Comparison of ENCODE assay signal across 14 cellular contexts in the genomic region with DNA sequence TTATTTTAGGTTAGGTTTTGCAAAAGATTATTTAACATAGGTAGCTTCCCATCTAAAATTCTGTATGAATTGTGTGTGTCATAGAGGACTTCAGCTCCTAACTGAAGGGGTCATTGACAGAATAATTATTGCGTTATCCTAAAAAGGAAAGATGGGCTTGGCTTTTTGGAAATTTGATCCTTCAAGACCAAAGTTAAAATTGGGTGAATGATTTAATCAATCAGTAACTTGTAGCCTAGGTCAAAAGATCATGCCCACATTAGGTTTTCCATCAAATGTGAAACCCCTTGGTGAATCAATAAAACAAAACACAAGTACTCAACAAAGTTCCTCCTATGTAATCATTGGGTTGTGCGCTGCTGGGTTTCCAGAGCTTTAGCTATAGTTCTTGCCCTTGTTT. TPM values are rescaled to one million over a fixed set of nuclear protein-coding genes. Genes with fewer than 3 reads are reported as not detected.
DNase-seq lines count a peak whose midpoint lies in the region; ATAC-seq and TF ChIP-seq lines count a peak whose summit lies in the region.
"Had no signal": no experiment of that assay in that cellular context is flagged by ENCODE, and none has a peak within 500 bp of the region (broad histone marks: within the 10 kb centered on the region; RNA-seq: fewer than 3 reads in every experiment).

No MANE protein-coding gene starts in this region.

- TF ChIP-seq CTCF in thyroid gland (IDR thresholded peaks at IDR 0.05), result no peak

- H3K14ac ChIP-seq in mesenchymal stem cell (ENCODE audit: low read length in 2 of 2) (no peak overlapping the region), neuronal stem cell (ENCODE audit: low read length) (no peak overlapping the region)

- H3K27ac ChIP-seq in mesenchymal stem cell (ENCODE audit: low read length, poor library complexity, severe bottlenecking), result no peak overlapping the region
- no peak overlapping the region for H3K27ac ChIP-seq in thyroid gland
- no peak overlapping the region for H3K27ac ChIP-seq in neuronal stem cell (replicated peaks; ENCODE audit: low read length)
- H3K27ac ChIP-seq: 22Rv1, BLaER1 had no signal

- H2AK5ac ChIP-seq in mesenchymal stem cell (ENCODE audit: low read length, severe bottlenecking), result no peak overlapping the region
- no peak overlapping the region for H2AK5ac ChIP-seq in neuronal stem cell (ENCODE audit: low read depth, low read length)

- H3K79me1 ChIP-seq in mesenchymal stem cell (replicated peaks; ENCODE audit: low read length, poor library complexity, severe bottlenecking) (no peaks in the 10 kb centered on the region), neuronal stem cell (ENCODE audit: low read depth, low read length) (no peaks in the 10 kb centered on the region)

- H3K23ac ChIP-seq in mesenchymal stem cell (ENCODE audit: low read length in 2 of 2) (no peak overlapping the region), neuronal stem cell (ENCODE audit: low read depth, low read length, poor library complexity) (no peak overlapping the region)

- H2BK12ac ChIP-seq in mesenchymal stem cell (ENCODE audit: low read length in 2 of 2), result no peak overlapping the region
- no peak overlapping the region for H2BK12ac ChIP-seq in neuronal stem cell (ENCODE audit: low read length)

- 64% methylated on average over 2 of the region's 2 CpGs for WGBS in mesenchymal stem cell
- WGBS in thyroid gland, 2 donors, result 71 to 76% methylated on average over 2 of the region's 2 CpGs
- WGBS in neuronal stem cell (ENCODE audit: extremely low coverage in 2 of 2, insufficient read length in 2 of 2, insufficient replicate concordance in 1 of 2), 2 donors, result no CpG with 5 or more reads among the region's 2 CpGs

- ATAC-seq in left lobe of liver, result peak; percentile 18

- no peak for TF ChIP-seq POLR2A in thyroid gland (IDR thresholded peaks at IDR 0.05)

- DNase-seq in DMS79 (lab: John Stamatoyannopoulos, UW) (peak; percentile 36), DMS79 treated with DMSO at 0.1 percent for 48 hours (lab: John Stamatoyannopoulos, UW) (no peak), NCI-H345 treated with DMSO at 0.1 percent for 48 hours (lab: John Stamatoyannopoulos, UW; ENCODE audit: unreplicated experiment) (peak; percentile 5), NCI-H345 (lab: John Stamatoyannopoulos, UW) (no peak), left lobe of liver (ENCODE audit: low spot score) (no peak), mesenchymal stem cell (peak; percentile 11), thyroid gland (no peak), neuronal stem cell (ENCODE audit: low spot score) (no peak)
- DNase-seq: Calu3; CD4-positive, alpha-beta memory T cell; GDM1; H9 had no signal

- H3K18ac ChIP-seq in mesenchymal stem cell (ENCODE audit: low read depth in 1 of 2, low read length in 2 of 2), result no peak overlapping the region
- H3K18ac ChIP-seq in neuronal stem cell (ENCODE audit: low read length), result no peak overlapping the region

- H3K4me1 ChIP-seq in mesenchymal stem cell (ENCODE audit: control insufficient read depth, insufficient read depth, low read depth, low read length), result no peaks in the 10 kb centered on the region
- H3K4me1 ChIP-seq in thyroid gland, result no peaks in the 10 kb centered on the region
- H3K4me1 ChIP-seq in neuronal stem cell (ENCODE audit: control insufficient read depth in 2 of 2, insufficient read depth in 1 of 2, low read depth in 1 of 2, low read length in 2 of 2), result peaks cover 0 to 5% of the 10 kb centered on the region in 2 donors
- H3K4me1 ChIP-seq: BLaER1 had no signal

- H3K4me2 ChIP-seq in mesenchymal stem cell (ENCODE audit: low read length, poor library complexity, severe bottlenecking) (no peak overlapping the region), neuronal stem cell (ENCODE audit: insufficient read depth, low read length, poor library complexity, severe bottlenecking) (no peak overlapping the region)
- H3K4me2 ChIP-seq: BLaER1 had no signal

- H3K9me3 ChIP-seq in mesenchymal stem cell (ENCODE audit: control insufficient read depth, low read length) (no peaks in the 10 kb centered on the region), thyroid gland (no peaks in the 10 kb centered on the region), neuronal stem cell (replicated peaks in 1 of 2; ENCODE audit: control insufficient read depth in 2 of 2, insufficient read depth in 1 of 2, low read depth in 1 of 2, low read length in 2 of 2) (peaks cover 0 to 2% of the 10 kb centered on the region in 2 donors)
- H3K9me3 ChIP-seq: BLaER1 had no signal

- H2AFZ ChIP-seq in mesenchymal stem cell (ENCODE audit: low read depth, low read length), result no peak overlapping the region
- H2AFZ ChIP-seq in neuronal stem cell (ENCODE audit: low read length), result no peak overlapping the region

- H2BK5ac ChIP-seq in mesenchymal stem cell (ENCODE audit: low read depth, low read length, poor library complexity, severe bottlenecking), result no peak overlapping the region
- no peak overlapping the region for H2BK5ac ChIP-seq in neuronal stem cell (ENCODE audit: low read length)

- no peak overlapping the region for H3K4ac ChIP-seq in mesenchymal stem cell (ENCODE audit: low read depth in 1 of 2, low read length in 2 of 2)
- no peak overlapping the region for H3K4ac ChIP-seq in neuronal stem cell (ENCODE audit: low read length)

- no peak overlapping the region for H2BK120ac ChIP-seq in mesenchymal stem cell (ENCODE audit: low read depth, low read length)
- no peak overlapping the region for H2BK120ac ChIP-seq in neuronal stem cell (ENCODE audit: low read depth, low read length)

- no peak overlapping the region for H3K9ac ChIP-seq in mesenchymal stem cell (ENCODE audit: low read length)
- no peak overlapping the region for H3K9ac ChIP-seq in neuronal stem cell (ENCODE audit: low read depth, low read length, poor library complexity)
- H3K9ac ChIP-seq: BLaER1 had no signal

- H4K8ac ChIP-seq in mesenchymal stem cell (ENCODE audit: low read length) (no peak overlapping the region), neuronal stem cell (ENCODE audit: low read depth, low read length) (no peak overlapping the region)

- intact Hi-C loops in thyroid gland (cut with DNase I), result no loop called here

- H4K91ac ChIP-seq in mesenchymal stem cell (ENCODE audit: low read length), result no peak overlapping the region
- H4K91ac ChIP-seq in neuronal stem cell (ENCODE audit: low read depth, low read length, poor library complexity), result no peak overlapping the region

- H2BK15ac ChIP-seq in mesenchymal stem cell (ENCODE audit: low read depth, poor library complexity, severe bottlenecking) (no peak overlapping the region), neuronal stem cell (ENCODE audit: low read length) (no peak overlapping the region)

- H3K4me3 ChIP-seq in mesenchymal stem cell (ENCODE audit: insufficient read depth in 1 of 2, low read depth in 1 of 2, low read length in 2 of 2), result no peak overlapping the region
- no peak overlapping the region for H3K4me3 ChIP-seq in thyroid gland (replicated peaks in 1 of 3)
- H3K4me3 ChIP-seq in neuronal stem cell (ENCODE audit: low read length in 2 of 2), result no peak overlapping the region
- H3K4me3 ChIP-seq: BLaER1 had no signal

- no peaks in the 10 kb centered on the region for H3K36me3 ChIP-seq in mesenchymal stem cell (ENCODE audit: control insufficient read depth in 1 of 2, insufficient read depth in 2 of 2, low read depth in 1 of 2, low read length in 2 of 2)
- H3K36me3 ChIP-seq in thyroid gland, result no peaks in the 10 kb centered on the region
- no peaks in the 10 kb centered on the region for H3K36me3 ChIP-seq in neuronal stem cell (replicated peaks in 1 of 2; ENCODE audit: control insufficient read depth in 2 of 2, insufficient read depth in 2 of 2, low read length in 2 of 2)
- H3K36me3 ChIP-seq: BLaER1 had no signal

- H3K27me3 ChIP-seq in mesenchymal stem cell (ENCODE audit: control insufficient read depth in 1 of 2, insufficient read depth in 1 of 2, low read length in 2 of 2) (peaks cover 0 to 8% of the 10 kb centered on the region in 2 experiments), thyroid gland (no peaks in the 10 kb centered on the region), neuronal stem cell (ENCODE audit: control insufficient read depth in 3 of 3, insufficient read depth in 3 of 3, low read depth in 1 of 3, low read length in 3 of 3) (peaks cover 0 to 2% (median 0%) of the 10 kb centered on the region in 3 experiments)
- H3K27me3 ChIP-seq: BLaER1 had no signal

RNA-seq across cellular contexts. Expression of gene ARHGAP5, which starts 37.7 kb away (rescaled TPM):
- total RNA-seq in left lobe of liver (38.4 TPM), thyroid gland (100 to 1,000 TPM; 189 to 365 (median 229) TPM)
- 40.4 TPM for polyA plus RNA-seq in mesenchymal stem cell (2013, experiment 1 of 2)
- 42.2 TPM for polyA plus RNA-seq in mesenchymal stem cell (2013, experiment 2 of 2)
- polyA plus RNA-seq in neuronal stem cell (2013, experiment 1 of 2), result 49.9 TPM
- 53.6 TPM for polyA plus RNA-seq in neuronal stem cell (2013, experiment 2 of 2)

Comparison
In these comparisons a context has a peak if more than half of its experiments do, and no peak if none do; other contexts are left out.
1. DNase-seq: peak in DMS79 (single experiment), NCI-H345 treated with DMSO at 0.1 percent for 48 hours (single experiment) and mesenchymal stem cell (single experiment); none in DMS79 treated with DMSO at 0.1 percent for 48 hours (single experiment), NCI-H345 (single experiment), left lobe of liver (single experiment), thyroid gland (0 of 2) and neuronal stem cell (single experiment).